ENCODE assay signal across 8 cellular contexts in the genomic region with DNA sequence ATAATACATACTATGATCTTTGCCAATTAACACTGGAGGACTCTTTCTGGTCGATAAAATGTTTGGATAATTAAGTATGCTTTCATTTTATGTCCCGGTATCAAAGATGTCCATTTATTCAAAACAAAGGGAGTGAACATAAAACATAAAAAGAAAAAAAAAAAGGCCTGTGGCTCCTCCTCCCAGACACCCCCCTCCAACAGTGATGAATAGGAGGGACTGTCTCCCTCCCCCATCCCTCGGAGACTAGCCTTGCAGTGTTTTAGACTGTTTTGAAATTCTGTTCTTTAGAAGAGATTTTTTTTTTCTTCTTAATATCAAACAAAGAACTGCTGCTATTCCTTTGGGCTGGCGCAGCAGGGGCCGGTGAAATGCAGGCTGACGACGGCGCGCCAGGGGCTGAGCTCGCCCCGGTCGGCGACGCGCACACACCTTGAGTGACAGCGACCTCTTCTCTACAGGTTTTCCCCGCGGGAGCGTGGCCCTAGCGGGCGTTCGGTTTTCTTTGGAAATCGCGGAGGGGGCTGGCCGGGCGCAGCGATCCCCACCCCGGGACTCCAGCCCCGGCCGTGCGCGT. TPM values are rescaled to one million over a fixed set of nuclear protein-coding genes. Genes with fewer than 3 reads are reported as not detected.
DNase-seq lines count a peak whose midpoint lies in the region; ATAC-seq, FAIRE-seq and TF ChIP-seq lines count a peak whose summit lies in the region.

A gene with protein sequence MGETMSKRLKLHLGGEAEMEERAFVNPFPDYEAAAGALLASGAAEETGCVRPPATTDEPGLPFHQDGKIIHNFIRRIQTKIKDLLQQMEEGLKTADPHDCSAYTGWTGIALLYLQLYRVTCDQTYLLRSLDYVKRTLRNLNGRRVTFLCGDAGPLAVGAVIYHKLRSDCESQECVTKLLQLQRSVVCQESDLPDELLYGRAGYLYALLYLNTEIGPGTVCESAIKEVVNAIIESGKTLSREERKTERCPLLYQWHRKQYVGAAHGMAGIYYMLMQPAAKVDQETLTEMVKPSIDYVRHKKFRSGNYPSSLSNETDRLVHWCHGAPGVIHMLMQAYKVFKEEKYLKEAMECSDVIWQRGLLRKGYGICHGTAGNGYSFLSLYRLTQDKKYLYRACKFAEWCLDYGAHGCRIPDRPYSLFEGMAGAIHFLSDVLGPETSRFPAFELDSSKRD (plus strand): TSS at position 235 of the 577 bp plus-strand sequence. CDS start 689 bp downstream, outside the sequence.

- TF ChIP-seq CTCF in AG04449 (IDR thresholded peaks at IDR 0.05; ENCODE audit: insufficient read depth, low read length, missing control alignments) = no peak
- no peak for TF ChIP-seq CTCF in pancreas (IDR thresholded peaks at IDR 0.05)

- CTCF ChIA-PET in AG04449 (lab: Yijun Ruan, JAX) = interaction anchor here (0.9 to 1.4 kb wide), 3 partner anchors 9 to 51 kb away, joined by 3 to 4 read pairs (median 3); no protein-coding TSS in a partner anchor

- WGBS in pancreas, 2 donors = 0% methylated on average over 32 of the region's 32 CpGs

- DNase-seq in AG04449 (ENCODE audit: low read depth, low spot score) = no peak
- DNase-seq in NCI-H345 treated with DMSO at 0.1 percent for 48 hours (lab: John Stamatoyannopoulos, UW; ENCODE audit: unreplicated experiment) = peak; percentile 64
- peak in 3 of 4 experiments; percentile 29 to 54 (median 53) for DNase-seq in activated naive CD4-positive, alpha-beta T cell (lab: John Stamatoyannopoulos, UW)
- peak; percentile 17 for DNase-seq in germinal center (ENCODE audit: low spot score)
- peak in 3 of 6 donors; percentile 52 to 76 (median 61) for DNase-seq in pancreas
- DNase-seq in GM19240 (ENCODE audit: insufficient read length, low spot score) = no peak

- H3K36me3 ChIP-seq in pancreas = no peaks in the 10 kb centered on the region

- H3K9me3 ChIP-seq in pancreas = no peaks in the 10 kb centered on the region

- peaks cover 0 to 12% (median 6%) of the 10 kb centered on the region in 3 donors for H3K4me1 ChIP-seq in pancreas

- peak within 1 kb of the TSS; percentile 98 to 100 (median 99) for H3K27ac ChIP-seq in pancreas

- H3K4me3 ChIP-seq in AG04449 (ENCODE audit: low read depth, low read length) (peak within 1 kb of the TSS; percentile 98), pancreas (peak within 1 kb of the TSS; percentile 72 to 90 (median 81))

- intact Hi-C loops in pancreas (cut with DNase I) = no loop called here

- FAIRE-seq in pancreas (lab: Jason Lieb, UNC) = no peak

- POLR2A ChIA-PET in AG04449 (lab: Yijun Ruan, JAX) = interaction anchor here (0.8 to 1.4 kb wide), 4 partner anchors 35 to 79 kb away, joined by 3 to 5 read pairs (median 4); no protein-coding TSS in a partner anchor

- ATAC-seq in GM18861 (IDR thresholded peaks at IDR 0.05; ENCODE audit: unreplicated experiment) (peak; percentile 26), HG03064 (IDR thresholded peaks at IDR 0.05; ENCODE audit: low read depth, unreplicated experiment) (peak; percentile 40), pancreas (peak; percentile 42 to 55 (median 47))

- H3K27me3 ChIP-seq in pancreas = no peaks in the 10 kb centered on the region

RNA-seq across cellular contexts. Expression of the gene that starts here (rescaled TPM):
- 1 to 10 TPM; 4.9 to 7.4 (median 6.3) TPM for total RNA-seq in pancreas
- polyA plus RNA-seq in pancreas = 1 to 10 TPM; 4.6 to 8.5 TPM

Comparison
In these comparisons a context has a peak if more than half of its experiments do, and no peak if none do; other contexts are left out.
1. DNase-seq: peak in NCI-H345 treated with DMSO at 0.1 percent for 48 hours (single experiment), activated naive CD4-positive, alpha-beta T cell (3 of 4) and germinal center (single experiment); none in AG04449 (single experiment) and GM19240 (single experiment).
2. Peak in every context shown above with its lines, with median percentiles within 50 percentile points of each other: ATAC-seq.